ENCODE assay signal across 1 cellular context in genomic region chr9:78031271-78031825, GRCh38.
TF ChIP-seq lines count a peak whose summit lies in the region.

GNAQ (minus strand) TSS chr9:78031811; CDS start chr9:78031235, 576 bp downstream.

TF ChIP-seq in K562, 482 proteins besides CTCF, POLR2A, EP300 and RAD21 (continued from another document):
- TF ChIP-seq UBTF (IDR thresholded peaks at IDR 0.05; ENCODE audit: borderline replicate concordance in 1 of 2, low read depth in 2 of 2, low read length in 2 of 2) (0 out of 4 replicates have a peak, but pooled peaks of 1 of the 2 experiments have one; percentile 2), ZNF395 (CRISPR knock-in tag; IDR thresholded peaks at IDR 0.05) (peak; percentile 72; the same call in 1 of the 2 replicates), EWSR1 (IDR thresholded peaks at IDR 0.05; ENCODE audit: borderline replicate concordance, low read depth, partially characterized antibody) (no peak), HEY1 (CRISPR knock-in tag; IDR thresholded peaks at IDR 0.05; ENCODE audit: borderline replicate concordance) (no peak)
TF ChIP-seq in K562: peak in this region for 3.
